8 cellular contexts compared by ENCODE assay signal in genomic region chr3:53254190-53254809, GRCh38. TPM values are rescaled to one million over a fixed set of nuclear protein-coding genes. Genes with fewer than 3 reads are reported as not detected.
DNase-seq lines count a peak whose midpoint lies in the region; ATAC-seq and TF ChIP-seq lines count a peak whose summit lies in the region.

No MANE protein-coding gene starts in this region.

- TF ChIP-seq CTCF in AG10803 (conservative IDR thresholded peaks at IDR 0.05; ENCODE audit: low read length) (no peak), VCaP (conservative IDR thresholded peaks at IDR 0.05) (no peak), fibroblast of pulmonary artery (IDR thresholded peaks at IDR 0.05; ENCODE audit: low read length, missing control alignments) (no peak), omental fat pad (IDR thresholded peaks at IDR 0.05) (no peak)

- H3K27ac ChIP-seq in VCaP = peak overlapping the region; percentile 95

- peak; percentile 2 for ATAC-seq in GM21390 (IDR thresholded peaks at IDR 0.05; ENCODE audit: unreplicated experiment)
- ATAC-seq in omental fat pad (ENCODE audit: low FRiP score) = peak; percentile 1

- no peak for DNase-seq in AG10803 (ENCODE audit: low read depth)
- peak; percentile 28 for DNase-seq in fibroblast of pulmonary artery (ENCODE audit: low read depth)
- DNase-seq in omental fat pad (ENCODE audit: low spot score) = no peak
- DNase-seq in NCI-H1694 treated with DMSO at 0.1 percent for 48 hours (lab: John Stamatoyannopoulos, UW) = no peak
- DNase-seq in NCI-H2171 treated with DMSO at 0.1 percent for 48 hours (lab: John Stamatoyannopoulos, UW) = no peak
- no peak for DNase-seq in activated gamma-delta T cell (lab: John Stamatoyannopoulos, UW)

- H3K4me3 ChIP-seq in AG10803 (ENCODE audit: low read length) (peak overlapping the region; percentile 92), fibroblast of pulmonary artery (replicated peaks; ENCODE audit: low read depth, low read length) (peak overlapping the region; percentile 97)

RNA-seq across cellular contexts. Expression of gene TKT, which starts 1.5 kb away (rescaled TPM):
- 100 to 1,000 TPM; 187 to 325 (median 254) TPM for total RNA-seq in omental fat pad
